In genomic region chr3:128906031-128906803, GRCh38 we compare ENCODE assay signal across 21 cellular contexts.
"Had no signal": no experiment of that assay in that cellular context is flagged by ENCODE, and none has a peak within 500 bp of the region (broad histone marks: within the 10 kb centered on the region; RNA-seq: fewer than 3 reads in every experiment).

No MANE protein-coding gene starts in this region.

- H3K36me3 ChIP-seq: neural progenitor cell had no signal

- H3K4me3 Mint-ChIP-seq: activated naive CD8-positive, alpha-beta T cell; dendritic cell treated with granulocyte-macrophage colony-stimulating factor and Interleukin-4, amounts not matched to agents 40 ng/mL and 50 ng/mL, for 4 days; naive thymus-derived CD8-positive, alpha-beta T cell; neural progenitor cell had no signal

- H3K27ac Mint-ChIP-seq: activated naive CD8-positive, alpha-beta T cell; dendritic cell treated with granulocyte-macrophage colony-stimulating factor and Interleukin-4, amounts not matched to agents 40 ng/mL and 50 ng/mL, for 4 days; neural progenitor cell had no signal

- H3K9me3 ChIP-seq: left lung, psoas muscle, right atrium auricular region, SK-N-SH, transverse colon had no signal

- H3K27ac ChIP-seq: left lung, neural progenitor cell, psoas muscle, right atrium auricular region, transverse colon, WERI-Rb-1 had no signal

- ATAC-seq: left lung; naive thymus-derived CD8-positive, alpha-beta T cell; psoas muscle had no signal

- H3K4me1 ChIP-seq: left lung, neural progenitor cell, psoas muscle, transverse colon had no signal

- H3K27me3 ChIP-seq: left lung, neural progenitor cell, right atrium auricular region, transverse colon had no signal

- H3K9me3 Mint-ChIP-seq: dendritic cell treated with granulocyte-macrophage colony-stimulating factor and Interleukin-4, amounts not matched to agents 40 ng/mL and 50 ng/mL, for 4 days; naive thymus-derived CD8-positive, alpha-beta T cell; neural progenitor cell had no signal

- H3K4me1 Mint-ChIP-seq: naive thymus-derived CD8-positive, alpha-beta T cell had no signal

- H3K4me3 ChIP-seq: left lung, neural progenitor cell, psoas muscle, right atrium auricular region, transverse colon had no signal

- DNase-seq: activated CD4-positive, alpha-beta T cell treated with anti-CD3 and anti-CD28 coated beads, Interleukin-2, amount 50 U/mL, for 1 hour; activated CD4-positive, CD25-positive, alpha-beta regulatory T cell treated with anti-CD3 and anti-CD28 coated beads, Interleukin-2, amount 50 U/mL, for 72 hours; activated CD8-positive, alpha-beta memory T cell treated with anti-CD3 and anti-CD28 coated beads, Interleukin-2, amount 50 U/mL, for 4 hours; activated effector memory CD4-positive, alpha-beta T cell treated with anti-CD3 and anti-CD28 coated beads, Interleukin-2, amount 50 U/mL, for 16 hours; activated T-cell treated with anti-CD3 and anti-CD28 coated beads, Interleukin-2, amount 50 U/mL, for 48 hours; amniotic stem cell; effector CD4-positive, alpha-beta T cell; hippocampal formation; kidney glomerular epithelial cell; left lung; naive thymus-derived CD8-positive, alpha-beta T cell; psoas muscle; SK-N-SH; stimulated activated CD4-positive, alpha-beta T cell treated with anti-CD3 and anti-CD28 coated beads, Interleukin-12 subunit alpha, Interleukin-12 subunit beta, amount 100 ng/mL, for 4 hours; stimulated activated CD4-positive, alpha-beta T cell treated with anti-CD3 and anti-CD28 coated beads, Interleukin-4, amount 100 ng/mL, for 4 hours; transverse colon; WERI-Rb-1 had no signal

- H3K27me3 Mint-ChIP-seq: activated naive CD8-positive, alpha-beta T cell; dendritic cell treated with granulocyte-macrophage colony-stimulating factor and Interleukin-4, amounts not matched to agents 40 ng/mL and 50 ng/mL, for 4 days; naive thymus-derived CD8-positive, alpha-beta T cell had no signal
